Comparison of ENCODE assay signal across 8 cellular contexts in the genomic region with DNA sequence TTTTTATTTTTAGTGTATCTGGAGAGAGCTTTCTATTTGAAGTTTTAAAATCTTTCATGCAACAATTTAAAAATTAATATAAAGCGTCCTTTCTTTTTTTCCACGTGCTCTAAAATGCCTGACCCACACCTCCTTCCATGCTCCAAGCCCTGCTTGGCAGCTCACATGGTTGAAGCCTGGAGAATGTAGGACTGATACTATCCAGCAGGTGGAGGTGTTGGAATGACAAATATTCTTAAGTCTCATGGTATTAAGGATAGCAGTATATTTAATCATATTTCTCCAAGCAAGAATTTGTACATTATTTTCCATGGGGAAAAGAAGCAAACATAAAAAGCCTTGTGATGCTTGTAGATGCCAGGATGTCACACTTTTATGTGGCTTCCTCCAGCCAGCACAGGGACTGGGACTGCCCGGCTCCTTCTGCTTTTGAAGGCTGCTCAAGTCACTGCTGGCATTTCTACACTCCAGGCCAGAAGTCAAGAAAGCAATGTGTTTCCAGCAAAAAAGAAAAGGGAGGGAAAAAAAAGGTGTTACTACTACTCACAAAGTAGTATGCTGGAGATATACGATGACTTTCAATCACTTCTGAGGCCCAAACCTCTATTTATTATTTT. TPM values are rescaled to one million over a fixed set of nuclear protein-coding genes. Genes with fewer than 3 reads are reported as not detected.
DNase-seq lines count a peak whose midpoint lies in the region; ATAC-seq and TF ChIP-seq lines count a peak whose summit lies in the region.

No MANE protein-coding gene starts in this region.

- peak; percentile 52 for DNase-seq in COLO668 (lab: John Stamatoyannopoulos, UW; ENCODE audit: unreplicated experiment)
- DNase-seq in NCI-H146 treated with DMSO at 0.1 percent for 48 hours (lab: John Stamatoyannopoulos, UW; ENCODE audit: unreplicated experiment) = peak; percentile 14
- DNase-seq in astrocyte of the spinal cord (ENCODE audit: low read depth, low spot score) = peak; percentile 77
- peak; percentile 69 for DNase-seq in inferior parietal cortex (ENCODE audit: extremely low spot score)
- peak in 1 of 2 donors; percentile 42 for DNase-seq in tibial nerve (ENCODE audit: low spot score in 2 of 2)
- DNase-seq in effector memory CD4-positive, alpha-beta T cell = no peak

- in situ Hi-C loops in astrocyte of the spinal cord (cut with HindIII; ENCODE audit: low sequenced_read_pairs) = no loop called here

- no peak overlapping the region for H3K27ac ChIP-seq in tibial nerve
- no peak overlapping the region for H3K27ac ChIP-seq in effector memory CD4-positive, alpha-beta T cell (ENCODE audit: insufficient read depth, low read length, poor library complexity, severe bottlenecking)

- no peaks in the 10 kb centered on the region for H3K9me3 ChIP-seq in tibial nerve
- H3K9me3 ChIP-seq in effector memory CD4-positive, alpha-beta T cell (ENCODE audit: control insufficient read depth, low read length) = no peaks in the 10 kb centered on the region

- TF ChIP-seq CTCF in astrocyte of the spinal cord (IDR thresholded peaks at IDR 0.05; ENCODE audit: low read depth, low read length) (peak; percentile 61), tibial nerve (IDR thresholded peaks at IDR 0.05) (peak; percentile 14 to 41 (median 32))

- peak; percentile 81 for ATAC-seq in GM21360 (IDR thresholded peaks at IDR 0.05; ENCODE audit: unreplicated experiment)
- ATAC-seq in GM21447 (IDR thresholded peaks at IDR 0.05; ENCODE audit: unreplicated experiment) = no peak

- H3K4me1 ChIP-seq in tibial nerve = peaks cover 0 to 11% (median 0%) of the 10 kb centered on the region in 4 donors
- no peaks in the 10 kb centered on the region for H3K4me1 ChIP-seq in effector memory CD4-positive, alpha-beta T cell (ENCODE audit: control insufficient read depth, insufficient read depth, low read length, poor library complexity, severe bottlenecking)

- H3K27me3 ChIP-seq in tibial nerve = no peaks in the 10 kb centered on the region
- H3K27me3 ChIP-seq in effector memory CD4-positive, alpha-beta T cell (replicated peaks; ENCODE audit: control insufficient read depth, insufficient read depth, low read length, poor library complexity, severe bottlenecking) = no peaks in the 10 kb centered on the region

- no peak for TF ChIP-seq POLR2A in tibial nerve (IDR thresholded peaks at IDR 0.05)

- no peak for TF ChIP-seq EP300 in tibial nerve (IDR thresholded peaks at IDR 0.05)

- 68 to 77% methylated on average over 4 of the region's 4 CpGs for WGBS in tibial nerve, 2 donors

- H3K4me3 ChIP-seq in astrocyte of the spinal cord (ENCODE audit: low read depth, low read length) (no peak overlapping the region), tibial nerve (no peak overlapping the region)
- no peak overlapping the region for H3K4me3 ChIP-seq in effector memory CD4-positive, alpha-beta T cell (ENCODE audit: insufficient read depth, low read depth, low read length, poor library complexity, severe bottlenecking)

- H3K36me3 ChIP-seq in tibial nerve = peaks cover 0 to 84% (median 0%) of the 10 kb centered on the region in 3 donors
- H3K36me3 ChIP-seq in effector memory CD4-positive, alpha-beta T cell (ENCODE audit: control insufficient read depth, insufficient read depth, low read length) = peaks cover 54% of the 10 kb centered on the region

RNA-seq across cellular contexts. Expression of gene BZW2, which starts 49.7 kb away (rescaled TPM):
- 10 to 100 TPM; 50.2 to 69.3 (median 52.3) TPM for total RNA-seq in tibial nerve

RNA-seq across cellular contexts. Expression of gene ANKMY2, which starts 50.2 kb away (rescaled TPM):
- total RNA-seq in tibial nerve = 10 to 100 TPM; 10.0 to 15.3 (median 13.7) TPM

RNA-seq across cellular contexts. Expression of gene TSPAN13, which starts 57.8 kb away (rescaled TPM):
- 10 to 100 TPM in 1 of 4 donors, 1 to 10 TPM in 3; 6.9 to 11.7 (median 9.0) TPM for total RNA-seq in tibial nerve

Comparison
In these comparisons a context has a peak if more than half of its experiments do, and no peak if none do; other contexts are left out.
1. DNase-seq: peak in COLO668 (single experiment), NCI-H146 treated with DMSO at 0.1 percent for 48 hours (single experiment), astrocyte of the spinal cord (single experiment) and inferior parietal cortex (single experiment); none in effector memory CD4-positive, alpha-beta T cell (0 of 3).